In the genomic region with DNA sequence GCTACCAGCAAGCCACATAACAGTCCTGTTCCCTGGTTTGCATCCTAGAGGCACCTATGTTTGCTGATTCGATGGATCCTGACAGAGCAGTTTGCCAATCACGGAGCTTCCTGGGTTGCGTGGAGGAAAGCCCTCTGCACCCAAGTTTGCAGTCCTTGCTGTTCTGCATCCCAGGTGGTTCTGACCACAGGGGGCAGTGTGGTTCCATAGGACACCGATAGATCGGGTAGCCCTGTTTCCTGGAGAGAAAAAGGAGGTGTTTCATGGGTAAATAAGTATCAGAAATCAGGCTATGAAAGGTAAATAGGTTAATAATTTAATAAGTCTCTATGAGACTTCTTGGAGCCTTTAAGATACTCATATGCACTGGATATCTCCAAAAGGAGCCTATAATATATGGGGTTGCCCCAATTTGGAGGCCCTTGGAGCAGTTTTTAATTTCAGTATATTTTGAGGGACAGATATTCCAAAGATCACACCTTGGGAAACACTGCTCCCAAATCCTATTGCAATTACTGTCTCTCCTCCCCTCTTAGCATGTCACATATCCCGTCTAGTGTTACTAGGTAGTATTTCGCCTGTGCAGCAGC, we compare ENCODE assay signal across 8 cellular contexts.
DNase-seq lines count a peak whose midpoint lies in the region; ATAC-seq, FAIRE-seq and TF ChIP-seq lines count a peak whose summit lies in the region.

No MANE protein-coding gene starts in this region.

- H3K4me3 ChIP-seq in esophagus squamous epithelium, result no peak overlapping the region
- no peak overlapping the region for H3K4me3 ChIP-seq in vagina

- peak; percentile 66 for DNase-seq in M059J (ENCODE audit: low read depth)
- DNase-seq in activated CD4-positive, alpha-beta memory T cell treated with anti-CD3 and anti-CD28 coated beads for 36 hours, result peak; percentile 68
- DNase-seq in esophagus squamous epithelium (lab: John Stamatoyannopoulos, UW), result no peak
- peak; percentile 63 for DNase-seq in nephron progenitor cell
- DNase-seq in vagina (ENCODE audit: extremely low spot score in 2 of 2), result peak in 1 of 2 donors; percentile 67

- peak; percentile 90 for FAIRE-seq in G401.6 (lab: Jason Lieb, UNC)

- no peaks in the 10 kb centered on the region for H3K9me3 Mint-ChIP-seq in activated CD4-positive, alpha-beta memory T cell treated with anti-CD3 and anti-CD28 coated beads for 36 hours
- no peaks in the 10 kb centered on the region for H3K9me3 Mint-ChIP-seq in nephron progenitor cell

- H3K36me3 Mint-ChIP-seq in activated CD4-positive, alpha-beta memory T cell treated with anti-CD3 and anti-CD28 coated beads for 36 hours, result no peaks in the 10 kb centered on the region
- H3K36me3 Mint-ChIP-seq in nephron progenitor cell (ENCODE audit: low read depth), result peaks cover 8% of the 10 kb centered on the region

- no peaks in the 10 kb centered on the region for H3K4me1 Mint-ChIP-seq in activated CD4-positive, alpha-beta memory T cell treated with anti-CD3 and anti-CD28 coated beads for 36 hours (ENCODE audit: low read depth)
- peaks cover 66% of the 10 kb centered on the region for H3K4me1 Mint-ChIP-seq in nephron progenitor cell

- H3K27ac Mint-ChIP-seq in activated CD4-positive, alpha-beta memory T cell treated with anti-CD3 and anti-CD28 coated beads for 36 hours, result no peak overlapping the region
- H3K27ac Mint-ChIP-seq in nephron progenitor cell, result peak overlapping the region; percentile 49

- intact Hi-C loops in activated CD4-positive, alpha-beta memory T cell treated with anti-CD3 and anti-CD28 coated beads for 36 hours (cut with micrococcal nuclease), result loop anchor here (1.0 kb wide), 1 partner anchor 245 kb away; no protein-coding TSS in a partner anchor
- intact Hi-C loops in esophagus squamous epithelium (cut with DNase I) (loop anchor here (10.0 kb wide), 1 partner anchor 247 kb away; no protein-coding TSS in a partner anchor), vagina (cut with DNase I) (loop anchor here (5.0 kb wide), 1 partner anchor 244 kb away; no protein-coding TSS in a partner anchor)

- H3K9me3 ChIP-seq in esophagus squamous epithelium, result peaks cover 0 to 6% (median 0%) of the 10 kb centered on the region in 3 donors
- no peaks in the 10 kb centered on the region for H3K9me3 ChIP-seq in vagina

- TF ChIP-seq CTCF in esophagus squamous epithelium (IDR thresholded peaks at IDR 0.05), result peak in 5 of 6 experiments; percentile 44 to 68 (median 55)
- peak; percentile 43 for TF ChIP-seq CTCF in nephron progenitor cell (IDR thresholded peaks at IDR 0.05)
- TF ChIP-seq CTCF in vagina (IDR thresholded peaks at IDR 0.05), result peak in 2 of 3 experiments; percentile 28 to 56

- no peak overlapping the region for H3K4me3 Mint-ChIP-seq in activated CD4-positive, alpha-beta memory T cell treated with anti-CD3 and anti-CD28 coated beads for 36 hours
- peak overlapping the region; percentile 30 for H3K4me3 Mint-ChIP-seq in nephron progenitor cell

- H3K4me1 ChIP-seq in esophagus squamous epithelium (peaks cover 0 to 10% (median 3%) of the 10 kb centered on the region in 3 donors), vagina (peaks cover 9% of the 10 kb centered on the region)

- TF ChIP-seq POLR2A in esophagus squamous epithelium (IDR thresholded peaks at IDR 0.05), result no peak
- TF ChIP-seq POLR2A in vagina (IDR thresholded peaks at IDR 0.05), result no peak

- H3K36me3 ChIP-seq in esophagus squamous epithelium, result no peaks in the 10 kb centered on the region
- no peaks in the 10 kb centered on the region for H3K36me3 ChIP-seq in vagina

- CTCF ChIA-PET in activated CD4-positive, alpha-beta memory T cell treated with anti-CD3 and anti-CD28 coated beads for 36 hours (lab: Charles Lee), result interaction anchor here (0.7 to 2.6 kb wide), 5 partner anchors 27 to 246 kb away, joined by 3 to 17 read pairs (median 4); no protein-coding TSS in a partner anchor

- H3K27me3 ChIP-seq in esophagus squamous epithelium (peaks cover 0 to 10% (median 0%) of the 10 kb centered on the region in 4 donors), vagina (no peaks in the 10 kb centered on the region)

- peaks cover 4% of the 10 kb centered on the region for H3K27me3 Mint-ChIP-seq in activated CD4-positive, alpha-beta memory T cell treated with anti-CD3 and anti-CD28 coated beads for 36 hours
- peaks cover 3% of the 10 kb centered on the region for H3K27me3 Mint-ChIP-seq in nephron progenitor cell (ENCODE audit: low read depth, poor library complexity)

- WGBS in esophagus squamous epithelium, 2 donors, result 68 to 71% methylated on average over 4 to 7 of the region's 7 CpGs

- H3K27ac ChIP-seq in esophagus squamous epithelium, result no peak overlapping the region
- H3K27ac ChIP-seq in vagina, result no peak overlapping the region

- POLR2A ChIA-PET in activated CD4-positive, alpha-beta memory T cell treated with anti-CD3 and anti-CD28 coated beads for 36 hours (lab: Charles Lee), result no interaction called here

- ATAC-seq in HG02623 (IDR thresholded peaks at IDR 0.05; ENCODE audit: unreplicated experiment), result no peak
- ATAC-seq in GM19395 (IDR thresholded peaks at IDR 0.05; ENCODE audit: unreplicated experiment), result no peak
